ENCODE assay signal across 23 cellular contexts in genomic region chr2:68447118-68447517, GRCh38.
"Had no signal": no experiment of that assay in that cellular context is flagged by ENCODE, and none has a peak within 500 bp of the region (broad histone marks: within the 10 kb centered on the region; RNA-seq: fewer than 3 reads in every experiment).

No MANE protein-coding gene starts in this region.

- H3K27ac ChIP-seq: coronary artery, dorsolateral prefrontal cortex, esophagus muscularis mucosa, foreskin keratinocyte, gastroesophageal sphincter, heart left ventricle, hepatocyte, left lung, lower lobe of right lung had no signal

- H3K9me3 ChIP-seq: lower lobe of right lung, mucosa of descending colon had no signal

- H3K4me3 ChIP-seq: coronary artery, dorsolateral prefrontal cortex, esophagus muscularis mucosa, gastroesophageal sphincter, heart left ventricle, hepatocyte, left lung, lower lobe of right lung, mucosa of descending colon had no signal

- H3K27me3 ChIP-seq: dorsolateral prefrontal cortex, esophagus muscularis mucosa, gastroesophageal sphincter, heart left ventricle, hepatocyte, left lung had no signal

- H3K27ac Mint-ChIP-seq: endodermal cell, immature natural killer cell, mesothelial cell of epicardium had no signal

- H3K36me3 Mint-ChIP-seq: mesothelial cell of epicardium, naive B cell had no signal

- H3K4me1 ChIP-seq: esophagus muscularis mucosa, foreskin keratinocyte, gastroesophageal sphincter, left lung, lower lobe of right lung had no signal

- H3K36me3 ChIP-seq: esophagus muscularis mucosa, gastroesophageal sphincter, heart left ventricle, left lung, lower lobe of right lung had no signal

- H3K4me2 ChIP-seq: hepatocyte had no signal

- H3K4me1 Mint-ChIP-seq: endodermal cell, mesothelial cell of epicardium, naive B cell had no signal

- ATAC-seq: foreskin keratinocyte had no signal

- H2AFZ ChIP-seq: hepatocyte had no signal

- H3K9me3 Mint-ChIP-seq: endodermal cell had no signal

- DNase-seq: dermis blood vessel endothelial cell; dorsolateral prefrontal cortex; effector CD4-positive, alpha-beta T cell; effector memory CD4-positive, alpha-beta T cell; endodermal cell; foreskin keratinocyte; heart left ventricle; hypothalamus; immature natural killer cell; islet precursor cell; kidney; kidney glomerular epithelial cell; left ventricle myocardium superior; lower lobe of right lung; mesenchymal stem cell; naive B cell had no signal

- H3K4me3 Mint-ChIP-seq: endodermal cell, immature natural killer cell, mesothelial cell of epicardium, naive B cell had no signal

- H3K27me3 Mint-ChIP-seq: naive B cell had no signal
